In genomic region chr10:69474688-69475432, GRCh38 we compare ENCODE assay signal across 9 cellular contexts. TPM values are rescaled to one million over a fixed set of nuclear protein-coding genes. Genes with fewer than 3 reads are reported as not detected.
A peak's percentile ranks its signal among the peaks of the same experiment; 100 is the strongest.
DNase-seq lines count a peak whose midpoint lies in the region; ATAC-seq and TF ChIP-seq lines count a peak whose summit lies in the region.
"Had no signal": no experiment of that assay in that cellular context is flagged by ENCODE, and none has a peak within 500 bp of the region (broad histone marks: within the 10 kb centered on the region; RNA-seq: fewer than 3 reads in every experiment).

No MANE protein-coding gene starts in this region.

- intact Hi-C loops in adrenal gland (cut with DNase I), result no loop called here
- intact Hi-C loops in gastrocnemius medialis (cut with DNase I; ENCODE audit: low total_unique reads), result no loop called here

- TF ChIP-seq POLR2A in adrenal gland (IDR thresholded peaks at IDR 0.05) (no peak), gastrocnemius medialis (IDR thresholded peaks at IDR 0.05) (no peak)

- H3K9me3 ChIP-seq in adrenal gland (replicated peaks in 1 of 3) (no peaks in the 10 kb centered on the region), gastrocnemius medialis (no peaks in the 10 kb centered on the region)

- peaks cover 15% of the 10 kb centered on the region for H3K27me3 Mint-ChIP-seq in glutamatergic neuron (ENCODE audit: unreplicated experiment)

- H3K9me3 Mint-ChIP-seq in glutamatergic neuron (ENCODE audit: unreplicated experiment), result peaks cover 14% of the 10 kb centered on the region

- TF ChIP-seq CTCF in adrenal gland (IDR thresholded peaks at IDR 0.05) (no peak), glutamatergic neuron (IDR thresholded peaks at IDR 0.05; ENCODE audit: partially characterized antibody, unreplicated experiment) (no peak), gastrocnemius medialis (IDR thresholded peaks at IDR 0.05 in 4 of 5, conservative IDR thresholded peaks at IDR 0.05 in 1 of 5) (no peak)

- H3K4me1 Mint-ChIP-seq in glutamatergic neuron (ENCODE audit: low read depth, unreplicated experiment), result peaks cover 65% of the 10 kb centered on the region

- in situ Hi-C loops in gastrocnemius medialis (cut with MboI; ENCODE audit: low sequenced_read_pairs in 4 of 4), result no loop called here

- H3K27ac ChIP-seq in adrenal gland, result peak overlapping the region in 3 of 5 donors; percentile 28 to 82 (median 69)
- H3K27ac ChIP-seq in gastrocnemius medialis, result peak overlapping the region; percentile 82 to 91 (median 82)

- DNase-seq in EH (ENCODE audit: low read depth) (peak; percentile 95), adrenal gland (peak in 3 of 7 donors; percentile 34 to 65 (median 49)), glutamatergic neuron (no peak), gastrocnemius medialis (peak; percentile 55 to 56), germinal center (ENCODE audit: low spot score) (no peak)
- DNase-seq: DMS53 had no signal

- 53 to 62% (median 56%) methylated on average over 6 to 9 of the region's 9 CpGs for WGBS in adrenal gland, 4 donors

- H3K4me3 Mint-ChIP-seq in glutamatergic neuron (ENCODE audit: unreplicated experiment), result no peak overlapping the region

- no peak overlapping the region for H3K4me3 ChIP-seq in adrenal gland
- H3K4me3 ChIP-seq in gastrocnemius medialis, result no peak overlapping the region

- no peaks in the 10 kb centered on the region for H3K36me3 Mint-ChIP-seq in glutamatergic neuron (ENCODE audit: unreplicated experiment)

- H3K4me1 ChIP-seq in adrenal gland (replicated peaks in 1 of 2), result peaks cover 3 to 44% of the 10 kb centered on the region in 2 donors
- peaks cover 63 to 92% of the 10 kb centered on the region in 2 donors for H3K4me1 ChIP-seq in gastrocnemius medialis

- H3K27me3 ChIP-seq in adrenal gland (no peaks in the 10 kb centered on the region), gastrocnemius medialis (no peaks in the 10 kb centered on the region)

- H3K27ac Mint-ChIP-seq in glutamatergic neuron (ENCODE audit: unreplicated experiment), result peak overlapping the region; percentile 22

- ATAC-seq in gastrocnemius medialis, result peak; percentile 91 to 94
- no peak for ATAC-seq in HG03520 (IDR thresholded peaks at IDR 0.05; ENCODE audit: unreplicated experiment)
- ATAC-seq in HG03280 (IDR thresholded peaks at IDR 0.05; ENCODE audit: unreplicated experiment), result no peak
- no peak for ATAC-seq in HG03460 (IDR thresholded peaks at IDR 0.05; ENCODE audit: unreplicated experiment)

- no peaks in the 10 kb centered on the region for H3K36me3 ChIP-seq in adrenal gland (replicated peaks in 1 of 2)
- no peaks in the 10 kb centered on the region for H3K36me3 ChIP-seq in gastrocnemius medialis

RNA-seq across cellular contexts. Expression of gene TSPAN15, which starts 23.6 kb away (rescaled TPM):
- 10 to 100 TPM in 6 of 8 donors, 1 to 10 TPM in 2; 6.9 to 13.6 (median 10.8) TPM for total RNA-seq in adrenal gland
- polyA plus RNA-seq in adrenal gland, result 10 to 100 TPM in 1 of 3 donors, 1 to 10 TPM in 2; 5.6 to 14.8 (median 8.6) TPM
- total RNA-seq in glutamatergic neuron (ENCODE audit: unreplicated experiment), result 49.8 TPM
- total RNA-seq in gastrocnemius medialis, result 10 to 100 TPM in 2 of 4 donors, 1 to 10 TPM in 2; 7.9 to 21.0 (median 11.8) TPM

RNA-seq across cellular contexts. Expression of gene TACR2, which starts 58.1 kb away (rescaled TPM):
- total RNA-seq in adrenal gland, result under 1 TPM in 6 of 8 donors, not detected in 2; 0.11 to 0.55 (median 0.35) TPM
- polyA plus RNA-seq in adrenal gland, result under 1 TPM in 2 of 3 donors, not detected in 1; 0.33 to 0.37 TPM
- not detected for total RNA-seq in glutamatergic neuron (ENCODE audit: unreplicated experiment)
- total RNA-seq in gastrocnemius medialis, result under 1 TPM in 2 of 4 donors, not detected in 2; 0.36 to 0.49 TPM

Comparison
In these comparisons a context has a peak if more than half of its experiments do, and no peak if none do; other contexts are left out.
1. DNase-seq: peak in EH (single experiment) and gastrocnemius medialis (2 of 2); none in glutamatergic neuron (single experiment) and germinal center (single experiment).
2. ATAC-seq: peak in gastrocnemius medialis (2 of 2); none in HG03520 (single experiment), HG03280 (single experiment) and HG03460 (single experiment).